ENCODE assay signal across 16 cellular contexts in genomic region chr11:47869548-47870393, GRCh38. TPM values are rescaled to one million over a fixed set of nuclear protein-coding genes. Genes with fewer than 3 reads are reported as not detected.
DNase-seq lines count a peak whose midpoint lies in the region; ATAC-seq, FAIRE-seq and TF ChIP-seq lines count a peak whose summit lies in the region.
"Had no signal": no experiment of that assay in that cellular context is flagged by ENCODE, and none has a peak within 500 bp of the region (broad histone marks: within the 10 kb centered on the region; RNA-seq: fewer than 3 reads in every experiment).

No MANE protein-coding gene starts in this region.

- peak; percentile 23 for ATAC-seq in left colon
- no peak for ATAC-seq in GM18861 (IDR thresholded peaks at IDR 0.05; ENCODE audit: unreplicated experiment)

- intact Hi-C loops in A673 (cut with micrococcal nuclease; ENCODE audit: unreplicated experiment) (loop anchor here (10.0 kb wide), 1 partner anchor 1625 kb away; no protein-coding TSS in a partner anchor), left colon (cut with DNase I, micrococcal nuclease) (no loop called here)

- H3K9me3 Mint-ChIP-seq in astrocyte (ENCODE audit: unreplicated experiment) = peaks cover 4% of the 10 kb centered on the region

- no peaks in the 10 kb centered on the region for H3K79me2 ChIP-seq in astrocyte (ENCODE audit: insufficient read depth, low read length)

- H3K36me3 Mint-ChIP-seq in astrocyte (ENCODE audit: low read depth, unreplicated experiment) = peaks cover 3% of the 10 kb centered on the region

- H3K27ac ChIP-seq in A673 (ENCODE audit: low read depth, low read length, poor library complexity, severe bottlenecking) (no peak overlapping the region), astrocyte (ENCODE audit: low read depth, low read length) (no peak overlapping the region)

- peaks cover 3% of the 10 kb centered on the region for H3K27me3 Mint-ChIP-seq in astrocyte (ENCODE audit: low read depth, unreplicated experiment)

- CTCF ChIA-PET in A673 (lab: Charles Lee) (no interaction called here), HEK293T (lab: Yijun Ruan, JAX) (no interaction called here)

- no peak overlapping the region for H3K4me3 Mint-ChIP-seq in astrocyte (ENCODE audit: unreplicated experiment)
- H3K4me3 Mint-ChIP-seq: activated T-helper 1 cell treated with anti-CD3 and anti-CD28 coated beads, Interleukin-12 subunit alpha, Interleukin-12 subunit beta, Interleukin-2, Interleukin-4 antibody, amounts not matched to agents 30 ng/mL and 10 ng/mL and 1 ng/mL, durations not matched to agents 14 hours and 24 hours and 36 hours; neural crest cell had no signal

- no TSS peak for BruUV-seq in A673 (replicated peaks; lab: Mats Ljungman, UMichigan)

- no peak overlapping the region for H3K27ac Mint-ChIP-seq in astrocyte (ENCODE audit: unreplicated experiment)
- H3K27ac Mint-ChIP-seq: activated T-helper 1 cell treated with anti-CD3 and anti-CD28 coated beads, Interleukin-12 subunit alpha, Interleukin-12 subunit beta, Interleukin-2, Interleukin-4 antibody, amounts not matched to agents 30 ng/mL and 10 ng/mL and 1 ng/mL, durations not matched to agents 14 hours and 24 hours and 36 hours had no signal

- TF ChIP-seq CTCF in A673 (conservative IDR thresholded peaks at IDR 0.05; ENCODE audit: low read depth, low read length) (no peak), astrocyte (IDR thresholded peaks at IDR 0.05; ENCODE audit: insufficient read depth, low read depth, low read length) (no peak)

- peaks cover 2% of the 10 kb centered on the region for H3K9me3 ChIP-seq in A673 (ENCODE audit: low read depth, low read length, poor library complexity, severe bottlenecking)
- no peaks in the 10 kb centered on the region for H3K9me3 ChIP-seq in astrocyte (ENCODE audit: insufficient read depth, low read depth, low read length)
- H3K9me3 ChIP-seq: adrenal gland had no signal

- DNase-seq in A673 (ENCODE audit: low spot score) (peak; percentile 62), HEK293T (ENCODE audit: extremely low spot score) (no peak), astrocyte (ENCODE audit: low read depth) (no peak), left colon (no peak), cerebellum (ENCODE audit: low spot score) (no peak), RPMI8226 (no peak)
- no peak for DNase-seq in stimulated activated CD4-positive, alpha-beta T cell treated with anti-CD3 and anti-CD28 coated beads, Interleukin-15, amount 100 ng/mL, for 24 hours
- DNase-seq: activated CD4-positive, alpha-beta T cell treated with anti-CD3 and anti-CD28 coated beads, Interleukin-2, amount 50 U/mL, for 1 hour; adrenal gland; DMS153; NCI-H2029; NCI-H526 treated with DMSO at 0.1 percent for 48 hours had no signal

- peaks cover 6% of the 10 kb centered on the region for H3K4me1 Mint-ChIP-seq in astrocyte (ENCODE audit: low read depth, unreplicated experiment)

- POLR2A ChIA-PET in A673 (lab: Charles Lee; ENCODE audit: low non-redundant PET) = no interaction called here
- POLR2A ChIA-PET in HEK293T (lab: Yijun Ruan, JAX) = no interaction called here

- H3K9ac ChIP-seq in astrocyte (ENCODE audit: low read length) = no peak overlapping the region

- H3K4me3 ChIP-seq in A673 (ENCODE audit: low read depth, low read length, poor library complexity, severe bottlenecking) (no peak overlapping the region), astrocyte (ENCODE audit: insufficient read depth, low read depth, low read length) (no peak overlapping the region)
- H3K4me3 ChIP-seq: adrenal gland, smooth muscle cell had no signal

- H3K4me1 ChIP-seq in A673 (ENCODE audit: insufficient read depth, low read length, poor library complexity, severe bottlenecking) (peaks cover 14% of the 10 kb centered on the region), astrocyte (ENCODE audit: insufficient read depth, low read length) (no peaks in the 10 kb centered on the region)

- peak overlapping the region; percentile 3 for H3K4me2 ChIP-seq in astrocyte (ENCODE audit: low read length)
- H3K4me2 ChIP-seq: smooth muscle cell had no signal

- H3K36me3 ChIP-seq in A673 (ENCODE audit: insufficient read depth, low read length, poor library complexity, severe bottlenecking) (no peaks in the 10 kb centered on the region), astrocyte (ENCODE audit: insufficient read depth, low read length) (no peaks in the 10 kb centered on the region)
- H3K36me3 ChIP-seq: adrenal gland had no signal

- H3K27me3 ChIP-seq in A673 (replicated peaks; ENCODE audit: insufficient read depth, low read depth, low read length, poor library complexity) (no peaks in the 10 kb centered on the region), astrocyte (ENCODE audit: insufficient read depth, low read length) (no peaks in the 10 kb centered on the region)
- H3K27me3 ChIP-seq: adrenal gland had no signal

- H2AFZ ChIP-seq in astrocyte (ENCODE audit: low read depth, low read length) = no peak overlapping the region

- H4K20me1 ChIP-seq in astrocyte (ENCODE audit: insufficient read depth, low read length) = no peaks in the 10 kb centered on the region

- FAIRE-seq in astrocyte (lab: Jason Lieb, UNC) = no peak

TF ChIP-seq in HEK293T, 16 proteins besides CTCF, POLR2A, EP300 and RAD21:
- TF ChIP-seq PKNOX1 (IDR thresholded peaks at IDR 0.05) = peak; percentile 59
- TF ChIP-seq HDGF (IDR thresholded peaks at IDR 0.05; ENCODE audit: borderline replicate concordance) = no peak

RNA-seq across cellular contexts. Expression of gene NUP160, which starts 21.6 kb away (rescaled TPM):
- total RNA-seq in A673 (2021) = 162 and 172 TPM in 2 replicates
- total RNA-seq in astrocyte = 22.9 and 23.8 TPM in 2 replicates
- 10 to 100 TPM; 17.2 to 23.4 TPM for total RNA-seq in left colon
- 81.5 TPM for total RNA-seq in cerebellum
